ENCODE assay signal across 10 cellular contexts in genomic region chr6:14118444-14118843, GRCh38. TPM values are rescaled to one million over a fixed set of nuclear protein-coding genes. Genes with fewer than 3 reads are reported as not detected.
DNase-seq lines count a peak whose midpoint lies in the region; ATAC-seq and TF ChIP-seq lines count a peak whose summit lies in the region.
"Had no signal": no experiment of that assay in that cellular context is flagged by ENCODE, and none has a peak within 500 bp of the region (broad histone marks: within the 10 kb centered on the region; RNA-seq: fewer than 3 reads in every experiment).

No MANE protein-coding gene starts in this region.

- TF ChIP-seq EP300 in esophagus muscularis mucosa (IDR thresholded peaks at IDR 0.05): no peak

- H3K4me3 ChIP-seq in SJSA1 (peak overlapping the region; percentile 72), esophagus muscularis mucosa (peak overlapping the region; percentile 60 to 87 (median 70)), smooth muscle cell (no peak overlapping the region)

- TF ChIP-seq CTCF in esophagus muscularis mucosa (IDR thresholded peaks at IDR 0.05): no peak
- TF ChIP-seq CTCF in smooth muscle cell (IDR thresholded peaks at IDR 0.05; ENCODE audit: borderline replicate concordance, insufficient read depth, poor library complexity, severe bottlenecking): no peak

- H2AFZ ChIP-seq in smooth muscle cell (ENCODE audit: low read depth): no peak overlapping the region

- no peaks in the 10 kb centered on the region for H3K27me3 ChIP-seq in SJSA1 (replicated peaks)
- H3K27me3 ChIP-seq in esophagus muscularis mucosa: no peaks in the 10 kb centered on the region
- H3K27me3 ChIP-seq in smooth muscle cell (ENCODE audit: low read depth): no peaks in the 10 kb centered on the region

- H3K36me3 ChIP-seq in SJSA1: no peaks in the 10 kb centered on the region
- H3K36me3 ChIP-seq in esophagus muscularis mucosa: no peaks in the 10 kb centered on the region
- H3K36me3 ChIP-seq in smooth muscle cell (ENCODE audit: low read depth): no peaks in the 10 kb centered on the region

- H3F3A ChIP-seq in smooth muscle cell (ENCODE audit: low read depth): no peaks in the 10 kb centered on the region

- H3K4me2 ChIP-seq in smooth muscle cell: peak overlapping the region; percentile 99

- no peak overlapping the region for H3K27ac ChIP-seq in SJSA1
- peak overlapping the region in 1 of 4 donors; percentile 57 for H3K27ac ChIP-seq in esophagus muscularis mucosa (replicated peaks in 1 of 4)
- H3K27ac ChIP-seq in smooth muscle cell (ENCODE audit: low read depth): no peak overlapping the region

- intact Hi-C loops in esophagus muscularis mucosa (cut with DNase I): no loop called here

- no peaks in the 10 kb centered on the region for H4K20me1 ChIP-seq in smooth muscle cell (ENCODE audit: low read depth)

- TF ChIP-seq POLR2A in esophagus muscularis mucosa (IDR thresholded peaks at IDR 0.05; ENCODE audit: low read depth): no peak

- ATAC-seq in HG03521 (IDR thresholded peaks at IDR 0.05; ENCODE audit: unreplicated experiment): no peak

- no peaks in the 10 kb centered on the region for H3K79me2 ChIP-seq in smooth muscle cell (ENCODE audit: low read depth)

- 100% methylated on average over 2 of the region's 2 CpGs for WGBS in esophagus muscularis mucosa
- WGBS in smooth muscle cell (ENCODE audit: low lambda C conversion rate): 94% methylated on average over 2 of the region's 2 CpGs

- peaks cover 6% of the 10 kb centered on the region for H3K4me1 ChIP-seq in SJSA1 (replicated peaks)
- peaks cover 11 to 28% (median 21%) of the 10 kb centered on the region in 4 donors for H3K4me1 ChIP-seq in esophagus muscularis mucosa
- no peaks in the 10 kb centered on the region for H3K4me1 ChIP-seq in smooth muscle cell (ENCODE audit: low read depth)

- H3K9me3 ChIP-seq in SJSA1 (replicated peaks) (no peaks in the 10 kb centered on the region), esophagus muscularis mucosa (no peaks in the 10 kb centered on the region), smooth muscle cell (replicated peaks; ENCODE audit: low read depth) (no peaks in the 10 kb centered on the region)

- DNase-seq in NCI-H2171 treated with DMSO at 0.1 percent for 48 hours (lab: John Stamatoyannopoulos, UW) (peak; percentile 6), NCI-H2171 (lab: John Stamatoyannopoulos, UW) (no peak), SJSA1 (ENCODE audit: low read depth in 1 of 2, low spot score in 2 of 2) (no peak), esophagus muscularis mucosa (ENCODE audit: extremely low spot score) (no peak), smooth muscle cell (lab: John Stamatoyannopoulos, UW; ENCODE audit: unreplicated experiment) (no peak), NCI-H2196 (lab: John Stamatoyannopoulos, UW; ENCODE audit: unreplicated experiment) (no peak), NCI-H1092 (lab: John Stamatoyannopoulos, UW) (no peak)
- DNase-seq: activated gamma-delta T cell treated with Interleukin-2 at 50 U/mL for 16 hours; stimulated activated CD4-positive, alpha-beta T cell treated with anti-CD3 and anti-CD28 coated beads, Interleukin-4, amount 100 ng/mL, for 4 hours had no signal

- H3K9ac ChIP-seq in smooth muscle cell (ENCODE audit: low read depth): no peak overlapping the region

RNA-seq across cellular contexts. Expression of gene CD83, which starts 0.9 kb away (rescaled TPM):
- 15.9 and 24.6 TPM in 2 replicates for total RNA-seq in SJSA1 (2014; rRNA removed; shearing (Covaris generic))
- total RNA-seq in esophagus muscularis mucosa (1 to 10 TPM; 1.2 to 4.3 (median 1.8) TPM), smooth muscle cell (3.1 and 4.0 TPM in 2 replicates)
- 1.9 and 2.3 TPM in 2 replicates for polyA plus RNA-seq in smooth muscle cell
